15 cellular contexts compared by ENCODE assay signal in the genomic region with DNA sequence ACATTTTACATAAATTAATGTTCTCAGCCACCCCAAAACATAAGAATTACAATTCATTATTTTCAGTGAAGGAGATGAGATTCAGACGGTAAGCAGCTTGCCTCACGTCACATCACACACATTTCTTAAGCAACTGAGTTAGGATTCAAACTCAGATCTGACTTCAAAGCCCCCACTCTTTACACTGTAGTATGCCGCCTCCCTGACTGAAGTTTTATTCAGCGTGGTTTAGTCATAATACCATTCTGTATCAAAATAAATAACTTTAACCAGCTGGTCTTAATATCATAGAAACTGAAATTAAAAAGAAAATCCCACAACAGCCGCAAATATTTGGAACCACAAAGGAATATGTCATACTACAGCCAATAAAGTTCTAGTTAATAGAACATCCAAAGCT.
"Had no signal": no experiment of that assay in that cellular context is flagged by ENCODE, and none has a peak within 500 bp of the region (broad histone marks: within the 10 kb centered on the region; RNA-seq: fewer than 3 reads in every experiment).

No MANE protein-coding gene starts in this region.

- H3K79me2 ChIP-seq: parathyroid adenoma had no signal

- H3K9ac ChIP-seq: parathyroid adenoma had no signal

- H3K27me3 Mint-ChIP-seq: brain had no signal

- H3K4me3 ChIP-seq: upper lobe of left lung had no signal

- H3K4me1 ChIP-seq: parathyroid adenoma had no signal

- H2AFZ ChIP-seq: parathyroid adenoma had no signal

- H3K27ac Mint-ChIP-seq: endodermal cell; memory B cell; naive B cell; stimulated activated memory B cell treated with anti-CD40 and anti-IgM and Interleukin-4, amounts not matched to agents 10 μg/mL and 1 μg/mL and 100 μg/mL, for 72 hours had no signal

- DNase-seq: activated CD4-positive, alpha-beta T cell treated with anti-CD3 and anti-CD28 coated beads, Interleukin-2, amount 50 U/mL, for 1 hour; activated naive CD4-positive, alpha-beta T cell treated with anti-CD3 and anti-CD28 coated beads, Interleukin-2, amount 50 U/mL, for 16 hours; amniotic stem cell; dermis blood vessel endothelial cell; endodermal cell; foreskin melanocyte; heart left ventricle; islet precursor cell; naive B cell; upper lobe of left lung had no signal

- H3K27ac ChIP-seq: parathyroid adenoma, upper lobe of left lung had no signal

- H3K36me3 Mint-ChIP-seq: memory B cell; naive B cell; stimulated activated memory B cell treated with anti-CD40 and anti-IgM and Interleukin-4, amounts not matched to agents 10 μg/mL and 1 μg/mL and 100 μg/mL, for 72 hours had no signal

- H3K4me3 Mint-ChIP-seq: brain; endodermal cell; memory B cell; naive B cell; stimulated activated memory B cell treated with anti-CD40 and anti-IgM and Interleukin-4, amounts not matched to agents 10 μg/mL and 1 μg/mL and 100 μg/mL, for 72 hours had no signal

- H3K36me3 ChIP-seq: heart left ventricle, upper lobe of left lung had no signal

- H3K4me1 Mint-ChIP-seq: endodermal cell; memory B cell; naive B cell; stimulated activated memory B cell treated with anti-CD40 and anti-IgM and Interleukin-4, amounts not matched to agents 10 μg/mL and 1 μg/mL and 100 μg/mL, for 72 hours had no signal

- H3K27me3 ChIP-seq: heart left ventricle, upper lobe of left lung had no signal

- ATAC-seq: left lobe of liver; stimulated activated memory B cell treated with anti-CD40 and anti-IgM and Interleukin-4, amounts not matched to agents 10 μg/mL and 1 μg/mL and 100 μg/mL, for 72 hours had no signal

- H3K9me3 ChIP-seq: heart left ventricle, upper lobe of left lung had no signal
